ENCODE assay signal across 15 cellular contexts in the genomic region with DNA sequence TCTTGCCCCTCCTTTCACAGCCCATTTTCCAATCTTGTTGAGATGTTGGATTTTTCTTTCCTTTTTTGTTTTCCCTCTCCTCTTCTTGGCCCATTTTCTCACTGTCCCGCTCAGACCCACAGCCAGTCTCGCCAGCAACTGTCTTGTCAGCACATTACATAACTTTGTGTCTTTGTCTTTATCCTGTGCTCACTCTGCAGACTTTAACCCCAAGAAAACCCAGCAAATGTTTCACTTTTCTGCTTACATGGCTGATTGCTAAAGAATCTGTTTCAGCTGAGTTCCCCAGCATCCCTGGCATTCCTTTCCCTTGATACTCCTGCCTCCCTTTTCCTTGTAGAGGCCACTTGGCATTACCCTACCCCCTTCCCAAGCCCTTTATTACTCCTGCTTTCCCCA.
"Had no signal": no experiment of that assay in that cellular context is flagged by ENCODE, and none has a peak within 500 bp of the region (broad histone marks: within the 10 kb centered on the region; RNA-seq: fewer than 3 reads in every experiment).

No MANE protein-coding gene starts in this region.

- DNase-seq: activated CD4-positive, alpha-beta memory T cell treated with anti-CD3 and anti-CD28 coated beads, Interleukin-2, amount 10 ng/mL, durations not matched to agents 7 days and 5 days; activated naive CD4-positive, alpha-beta T cell; activated naive CD8-positive, alpha-beta T cell treated with anti-CD3 and anti-CD28 coated beads, Interleukin-2, amount 50 U/mL, for 24 hours; activated T-cell treated with anti-CD3 and anti-CD28 coated beads, Interleukin-2, amount 50 U/mL, for 48 hours; central memory CD4-positive, alpha-beta T cell; dermis blood vessel endothelial cell; left ventricle myocardium superior; mesendoderm; pancreas; retina had no signal

- H3K27ac Mint-ChIP-seq: activated CD4-positive, alpha-beta memory T cell treated with anti-CD3 and anti-CD28 coated beads, Interleukin-2, amount 10 ng/mL, durations not matched to agents 7 days and 5 days; activated naive CD8-positive, alpha-beta T cell treated with anti-CD3 and anti-CD28 coated beads, Interleukin-2, amount 50 U/mL, for 24 hours had no signal

- H3K36me3 ChIP-seq: pancreas, tibial nerve, vagina had no signal

- H3K27ac ChIP-seq: pancreas, vagina had no signal

- ATAC-seq: esophagus mucosa, left ventricle myocardium superior, pancreas had no signal

- H3K4me1 ChIP-seq: pancreas, vagina had no signal

- H3K4me3 ChIP-seq: pancreas, smooth muscle cell, tibial nerve, vagina had no signal

- H3K27me3 ChIP-seq: pancreas, tibial nerve, vagina had no signal

- H3K4me2 ChIP-seq: smooth muscle cell had no signal

- H3K9me3 Mint-ChIP-seq: activated CD4-positive, alpha-beta memory T cell treated with anti-CD3 and anti-CD28 coated beads, Interleukin-2, amount 10 ng/mL, durations not matched to agents 7 days and 5 days; activated naive CD8-positive, alpha-beta T cell treated with anti-CD3 and anti-CD28 coated beads, Interleukin-2, amount 50 U/mL, for 24 hours had no signal

- H3K4me3 Mint-ChIP-seq: activated CD4-positive, alpha-beta memory T cell treated with anti-CD3 and anti-CD28 coated beads, Interleukin-2, amount 10 ng/mL, durations not matched to agents 7 days and 5 days; activated naive CD8-positive, alpha-beta T cell treated with anti-CD3 and anti-CD28 coated beads, Interleukin-2, amount 50 U/mL, for 24 hours had no signal

- FAIRE-seq: islet of Langerhans, pancreas had no signal

- H3K9me3 ChIP-seq: pancreas, tibial nerve, vagina had no signal
